3 cellular contexts compared by ENCODE assay signal in the genomic region with DNA sequence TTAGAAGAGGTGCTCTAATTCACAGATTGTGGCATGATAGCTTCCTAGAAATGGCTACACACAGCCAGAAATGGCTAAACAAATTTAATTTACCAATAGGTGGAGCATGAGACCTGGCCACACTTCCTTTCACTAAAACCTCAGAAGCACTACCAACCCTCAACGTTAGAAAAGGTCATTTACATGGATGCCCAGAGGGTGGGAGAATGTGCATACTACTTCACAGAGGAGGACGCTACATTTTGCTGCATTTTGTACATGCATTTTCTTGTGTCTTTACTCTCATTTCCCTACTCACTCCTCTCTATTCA.
TF ChIP-seq lines count a peak whose summit lies in the region.

No MANE protein-coding gene starts in this region.

TF ChIP-seq in HEK293, 187 proteins besides CTCF, POLR2A, EP300 and RAD21 (continues in another document):
- TF ChIP-seq ZBTB8A (tag by site-specific recombination; IDR thresholded peaks at IDR 0.05) (no peak), ZNF426 (tag by site-specific recombination; IDR thresholded peaks at IDR 0.05) (no peak), ZNF366 (tag by site-specific recombination; conservative IDR thresholded peaks at IDR 0.05) (no peak), ZNF19 (tag by site-specific recombination; IDR thresholded peaks at IDR 0.05; ENCODE audit: low read depth) (no peak), ZBTB17 (tag by site-specific recombination; IDR thresholded peaks at IDR 0.05) (no peak), ZNF510 (tag by site-specific recombination; IDR thresholded peaks at IDR 0.05; ENCODE audit: insufficient replicate concordance) (no peak), ZNF146 (tag by site-specific recombination; IDR thresholded peaks at IDR 0.05) (no peak), ZNF768 (tag by site-specific recombination; IDR thresholded peaks at IDR 0.05) (no peak), YY2 (tag by site-specific recombination; IDR thresholded peaks at IDR 0.05) (no peak), ZNF830 (tag by site-specific recombination; IDR thresholded peaks at IDR 0.05; ENCODE audit: low read depth) (no peak), ZXDB (tag by site-specific recombination; IDR thresholded peaks at IDR 0.05) (no peak), KLF10 (tag by site-specific recombination; IDR thresholded peaks at IDR 0.05) (no peak), ZFHX2 (tag by site-specific recombination; conservative IDR thresholded peaks at IDR 0.05) (no peak), MEIS1 (CRISPR knock-in tag; IDR thresholded peaks at IDR 0.05; ENCODE audit: borderline replicate concordance) (no peak), KLF7 (tag by site-specific recombination; IDR thresholded peaks at IDR 0.05; ENCODE audit: borderline replicate concordance) (no peak), ZNF660 (tag by site-specific recombination; IDR thresholded peaks at IDR 0.05) (no peak)
- TF ChIP-seq, protein P1, sequence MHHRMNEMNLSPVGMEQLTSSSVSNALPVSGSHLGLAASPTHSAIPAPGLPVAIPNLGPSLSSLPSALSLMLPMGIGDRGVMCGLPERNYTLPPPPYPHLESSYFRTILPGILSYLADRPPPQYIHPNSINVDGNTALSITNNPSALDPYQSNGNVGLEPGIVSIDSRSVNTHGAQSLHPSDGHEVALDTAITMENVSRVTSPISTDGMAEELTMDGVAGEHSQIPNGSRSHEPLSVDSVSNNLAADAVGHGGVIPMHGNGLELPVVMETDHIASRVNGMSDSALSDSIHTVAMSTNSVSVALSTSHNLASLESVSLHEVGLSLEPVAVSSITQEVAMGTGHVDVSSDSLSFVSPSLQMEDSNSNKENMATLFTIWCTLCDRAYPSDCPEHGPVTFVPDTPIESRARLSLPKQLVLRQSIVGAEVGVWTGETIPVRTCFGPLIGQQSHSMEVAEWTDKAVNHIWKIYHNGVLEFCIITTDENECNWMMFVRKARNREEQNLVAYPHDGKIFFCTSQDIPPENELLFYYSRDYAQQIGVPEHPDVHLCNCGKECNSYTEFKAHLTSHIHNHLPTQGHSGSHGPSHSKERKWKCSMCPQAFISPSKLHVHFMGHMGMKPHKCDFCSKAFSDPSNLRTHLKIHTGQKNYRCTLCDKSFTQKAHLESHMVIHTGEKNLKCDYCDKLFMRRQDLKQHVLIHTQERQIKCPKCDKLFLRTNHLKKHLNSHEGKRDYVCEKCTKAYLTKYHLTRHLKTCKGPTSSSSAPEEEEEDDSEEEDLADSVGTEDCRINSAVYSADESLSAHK (tag by site-specific recombination; IDR thresholded peaks at IDR 0.05): no peak
- TF ChIP-seq, protein P2, sequence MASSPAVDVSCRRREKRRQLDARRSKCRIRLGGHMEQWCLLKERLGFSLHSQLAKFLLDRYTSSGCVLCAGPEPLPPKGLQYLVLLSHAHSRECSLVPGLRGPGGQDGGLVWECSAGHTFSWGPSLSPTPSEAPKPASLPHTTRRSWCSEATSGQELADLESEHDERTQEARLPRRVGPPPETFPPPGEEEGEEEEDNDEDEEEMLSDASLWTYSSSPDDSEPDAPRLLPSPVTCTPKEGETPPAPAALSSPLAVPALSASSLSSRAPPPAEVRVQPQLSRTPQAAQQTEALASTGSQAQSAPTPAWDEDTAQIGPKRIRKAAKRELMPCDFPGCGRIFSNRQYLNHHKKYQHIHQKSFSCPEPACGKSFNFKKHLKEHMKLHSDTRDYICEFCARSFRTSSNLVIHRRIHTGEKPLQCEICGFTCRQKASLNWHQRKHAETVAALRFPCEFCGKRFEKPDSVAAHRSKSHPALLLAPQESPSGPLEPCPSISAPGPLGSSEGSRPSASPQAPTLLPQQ (tag by site-specific recombination; IDR thresholded peaks at IDR 0.05): no peak
- TF ChIP-seq, protein P3, sequence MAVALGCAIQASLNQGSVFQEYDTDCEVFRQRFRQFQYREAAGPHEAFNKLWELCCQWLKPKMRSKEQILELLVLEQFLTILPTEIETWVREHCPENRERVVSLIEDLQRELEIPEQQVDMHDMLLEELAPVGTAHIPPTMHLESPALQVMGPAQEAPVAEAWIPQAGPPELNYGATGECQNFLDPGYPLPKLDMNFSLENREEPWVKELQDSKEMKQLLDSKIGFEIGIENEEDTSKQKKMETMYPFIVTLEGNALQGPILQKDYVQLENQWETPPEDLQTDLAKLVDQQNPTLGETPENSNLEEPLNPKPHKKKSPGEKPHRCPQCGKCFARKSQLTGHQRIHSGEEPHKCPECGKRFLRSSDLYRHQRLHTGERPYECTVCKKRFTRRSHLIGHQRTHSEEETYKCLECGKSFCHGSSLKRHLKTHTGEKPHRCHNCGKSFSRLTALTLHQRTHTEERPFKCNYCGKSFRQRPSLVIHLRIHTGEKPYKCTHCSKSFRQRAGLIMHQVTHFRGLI (tag by site-specific recombination; IDR thresholded peaks at IDR 0.05): no peak

TF ChIP-seq in HEK293T, 16 proteins besides CTCF, POLR2A, EP300 and RAD21:
- TF ChIP-seq CTBP1 (IDR thresholded peaks at IDR 0.05; ENCODE audit: borderline replicate concordance): no peak

TF ChIP-seq in SK-N-SH, 30 proteins besides CTCF, POLR2A, EP300 and RAD21:
- no peak for TF ChIP-seq MXI1 (IDR thresholded peaks at IDR 0.05; ENCODE audit: low read depth, low read length)
- TF ChIP-seq SMC3 (IDR thresholded peaks at IDR 0.05; ENCODE audit: low read depth, low read length): no peak
- no peak for TF ChIP-seq MAX (IDR thresholded peaks at IDR 0.05; ENCODE audit: low read depth)
- no peak for TF ChIP-seq FOXJ3 (CRISPR knock-in tag; IDR thresholded peaks at IDR 0.05)
- TF ChIP-seq ELF1 (IDR thresholded peaks at IDR 0.05): no peak
- no peak for TF ChIP-seq GATA2 (CRISPR knock-in tag; IDR thresholded peaks at IDR 0.05)
- no peak for TF ChIP-seq NFIC (IDR thresholded peaks at IDR 0.05; ENCODE audit: borderline replicate concordance)
- TF ChIP-seq, protein P4, sequence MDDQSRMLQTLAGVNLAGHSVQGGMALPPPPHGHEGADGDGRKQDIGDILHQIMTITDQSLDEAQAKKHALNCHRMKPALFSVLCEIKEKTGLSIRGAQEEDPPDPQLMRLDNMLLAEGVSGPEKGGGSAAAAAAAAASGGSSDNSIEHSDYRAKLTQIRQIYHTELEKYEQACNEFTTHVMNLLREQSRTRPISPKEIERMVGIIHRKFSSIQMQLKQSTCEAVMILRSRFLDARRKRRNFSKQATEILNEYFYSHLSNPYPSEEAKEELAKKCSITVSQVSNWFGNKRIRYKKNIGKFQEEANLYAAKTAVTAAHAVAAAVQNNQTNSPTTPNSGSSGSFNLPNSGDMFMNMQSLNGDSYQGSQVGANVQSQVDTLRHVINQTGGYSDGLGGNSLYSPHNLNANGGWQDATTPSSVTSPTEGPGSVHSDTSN (IDR thresholded peaks at IDR 0.05): no peak
- no peak for TF ChIP-seq EZH2phosphoT487 (IDR thresholded peaks at IDR 0.05; ENCODE audit: borderline replicate concordance, low read depth)
- no peak for TF ChIP-seq RFX5 (IDR thresholded peaks at IDR 0.05; ENCODE audit: low read length)
- TF ChIP-seq JUND (IDR thresholded peaks at IDR 0.05): no peak
- no peak for TF ChIP-seq FOXM1 (IDR thresholded peaks at IDR 0.05; ENCODE audit: low read depth)
- TF ChIP-seq ZBTB33 (IDR thresholded peaks at IDR 0.05; ENCODE audit: borderline replicate concordance, low read depth): no peak
- TF ChIP-seq, protein P5, sequence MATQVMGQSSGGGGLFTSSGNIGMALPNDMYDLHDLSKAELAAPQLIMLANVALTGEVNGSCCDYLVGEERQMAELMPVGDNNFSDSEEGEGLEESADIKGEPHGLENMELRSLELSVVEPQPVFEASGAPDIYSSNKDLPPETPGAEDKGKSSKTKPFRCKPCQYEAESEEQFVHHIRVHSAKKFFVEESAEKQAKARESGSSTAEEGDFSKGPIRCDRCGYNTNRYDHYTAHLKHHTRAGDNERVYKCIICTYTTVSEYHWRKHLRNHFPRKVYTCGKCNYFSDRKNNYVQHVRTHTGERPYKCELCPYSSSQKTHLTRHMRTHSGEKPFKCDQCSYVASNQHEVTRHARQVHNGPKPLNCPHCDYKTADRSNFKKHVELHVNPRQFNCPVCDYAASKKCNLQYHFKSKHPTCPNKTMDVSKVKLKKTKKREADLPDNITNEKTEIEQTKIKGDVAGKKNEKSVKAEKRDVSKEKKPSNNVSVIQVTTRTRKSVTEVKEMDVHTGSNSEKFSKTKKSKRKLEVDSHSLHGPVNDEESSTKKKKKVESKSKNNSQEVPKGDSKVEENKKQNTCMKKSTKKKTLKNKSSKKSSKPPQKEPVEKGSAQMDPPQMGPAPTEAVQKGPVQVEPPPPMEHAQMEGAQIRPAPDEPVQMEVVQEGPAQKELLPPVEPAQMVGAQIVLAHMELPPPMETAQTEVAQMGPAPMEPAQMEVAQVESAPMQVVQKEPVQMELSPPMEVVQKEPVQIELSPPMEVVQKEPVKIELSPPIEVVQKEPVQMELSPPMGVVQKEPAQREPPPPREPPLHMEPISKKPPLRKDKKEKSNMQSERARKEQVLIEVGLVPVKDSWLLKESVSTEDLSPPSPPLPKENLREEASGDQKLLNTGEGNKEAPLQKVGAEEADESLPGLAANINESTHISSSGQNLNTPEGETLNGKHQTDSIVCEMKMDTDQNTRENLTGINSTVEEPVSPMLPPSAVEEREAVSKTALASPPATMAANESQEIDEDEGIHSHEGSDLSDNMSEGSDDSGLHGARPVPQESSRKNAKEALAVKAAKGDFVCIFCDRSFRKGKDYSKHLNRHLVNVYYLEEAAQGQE (IDR thresholded peaks at IDR 0.05; ENCODE audit: low read depth, low read length): no peak
- TF ChIP-seq GABPA (IDR thresholded peaks at IDR 0.05; ENCODE audit: low read depth): no peak
